Comparison of ENCODE assay signal across 8 cellular contexts in genomic region chr19:47608074-47608907, GRCh38. TPM values are rescaled to one million over a fixed set of nuclear protein-coding genes. Genes with fewer than 3 reads are reported as not detected.
DNase-seq lines count a peak whose midpoint lies in the region; ATAC-seq and TF ChIP-seq lines count a peak whose summit lies in the region.

No MANE protein-coding gene starts in this region.

- peak overlapping the region; percentile 91 for H3K4me3 ChIP-seq in fibroblast of the aortic adventitia (ENCODE audit: low read depth, low read length)
- peak overlapping the region; percentile 100 for H3K4me3 ChIP-seq in neural cell (ENCODE audit: low read length)

- peak; percentile 52 for TF ChIP-seq EP300 in neural cell (conservative IDR thresholded peaks at IDR 0.05; ENCODE audit: poor library complexity, severe bottlenecking)

- H3K27me3 ChIP-seq in neural cell (ENCODE audit: insufficient read depth, low read depth, low read length) = no peaks in the 10 kb centered on the region

- no peaks in the 10 kb centered on the region for H3K9me2 ChIP-seq in neural cell (ENCODE audit: insufficient read depth, low read length)

- peak overlapping the region; percentile 94 to 99 for H3K27ac Mint-ChIP-seq in stimulated activated naive CD8-positive, alpha-beta T cell treated with anti-CD3 and anti-CD28 coated beads, Interleukin-15, amount 100 ng/mL, for 72 hours

- ATAC-seq in GM21825 (IDR thresholded peaks at IDR 0.05; ENCODE audit: unreplicated experiment) = peak; percentile 65
- peak; percentile 91 for ATAC-seq in stimulated activated naive CD8-positive, alpha-beta T cell treated with anti-CD3 and anti-CD28 coated beads, Interleukin-15, amount 100 ng/mL, for 72 hours

- peak overlapping the region; percentile 88 for H2AFZ ChIP-seq in neural cell (ENCODE audit: low read depth, low read length)

- no peaks in the 10 kb centered on the region for H4K20me1 ChIP-seq in neural cell (ENCODE audit: insufficient read depth)

- peak; percentile 42 for TF ChIP-seq RAD21 in neural cell (conservative IDR thresholded peaks at IDR 0.05)

- H3K79me2 ChIP-seq in neural cell (replicated peaks; ENCODE audit: insufficient read depth, low read length) = peaks cover 48% of the 10 kb centered on the region

- H3K27ac ChIP-seq in neural cell (ENCODE audit: low read length) = peak overlapping the region; percentile 98

- no peaks in the 10 kb centered on the region for H3K9me3 ChIP-seq in neural cell (ENCODE audit: low read length)

- no peaks in the 10 kb centered on the region for H3K9me3 Mint-ChIP-seq in stimulated activated naive CD8-positive, alpha-beta T cell treated with anti-CD3 and anti-CD28 coated beads, Interleukin-15, amount 100 ng/mL, for 72 hours

- H3K36me3 ChIP-seq in neural cell (ENCODE audit: insufficient read depth, low read length) = no peaks in the 10 kb centered on the region

- H3K27me3 Mint-ChIP-seq in stimulated activated naive CD8-positive, alpha-beta T cell treated with anti-CD3 and anti-CD28 coated beads, Interleukin-15, amount 100 ng/mL, for 72 hours = no peaks in the 10 kb centered on the region

- peak overlapping the region; percentile 65 for H3K4me2 ChIP-seq in neural cell (ENCODE audit: low read length)

- peak overlapping the region; percentile 98 for H3K9ac ChIP-seq in neural cell (ENCODE audit: low read length)

- no peaks in the 10 kb centered on the region for H3F3A ChIP-seq in neural cell (ENCODE audit: insufficient read depth, low read length, poor library complexity, severe bottlenecking)

- H3K4me3 Mint-ChIP-seq in stimulated activated naive CD8-positive, alpha-beta T cell treated with anti-CD3 and anti-CD28 coated beads, Interleukin-15, amount 100 ng/mL, for 72 hours = peak overlapping the region; percentile 89 to 90

- H3K4me1 Mint-ChIP-seq in stimulated activated naive CD8-positive, alpha-beta T cell treated with anti-CD3 and anti-CD28 coated beads, Interleukin-15, amount 100 ng/mL, for 72 hours = peaks cover 40% of the 10 kb centered on the region

- TF ChIP-seq CTCF in fibroblast of the aortic adventitia (IDR thresholded peaks at IDR 0.05; ENCODE audit: insufficient read depth, low read length) (peak; percentile 45), neural cell (IDR thresholded peaks at IDR 0.05; ENCODE audit: poor library complexity, severe bottlenecking) (peak; percentile 41)

- DNase-seq in Daoy (ENCODE audit: low read depth) (peak; percentile 97), LHCN-M2 (ENCODE audit: low read depth) (peak; percentile 90), RKO (ENCODE audit: low spot score) (peak; percentile 87), fibroblast of the aortic adventitia (ENCODE audit: low read depth) (peak; percentile 90)
- DNase-seq in activated effector memory CD4-positive, alpha-beta T cell treated with Interleukin-2 at 50 U/mL for 16 hours = peak; percentile 96
- peak; percentile 97 to 99 for DNase-seq in stimulated activated naive CD8-positive, alpha-beta T cell treated with anti-CD3 and anti-CD28 coated beads, Interleukin-15, amount 100 ng/mL, for 72 hours

TF ChIP-seq in neural cell, 6 proteins besides CTCF, POLR2A, EP300 and RAD21:
- no peak for TF ChIP-seq TAF1 (IDR thresholded peaks at IDR 0.05; ENCODE audit: low read depth)
- peak; percentile 96 for TF ChIP-seq POLR2AphosphoS5 (IDR thresholded peaks at IDR 0.05)
- TF ChIP-seq MXI1 (conservative IDR thresholded peaks at IDR 0.05; ENCODE audit: poor library complexity, severe bottlenecking) = peak; percentile 49
- peak; percentile 44 for TF ChIP-seq SMC3 (conservative IDR thresholded peaks at IDR 0.05; ENCODE audit: poor library complexity)
- TF ChIP-seq REST (IDR thresholded peaks at IDR 0.05; ENCODE audit: borderline replicate concordance) = peak; percentile 75
- TF ChIP-seq EZH2 (IDR thresholded peaks at IDR 0.05; ENCODE audit: borderline replicate concordance, insufficient read depth, low read length, poor library complexity, severe bottlenecking) = no peak
TF ChIP-seq in neural cell: peak in this region for 4.

RNA-seq across cellular contexts. Expression of gene BICRA, which starts 0.6 kb away (rescaled TPM):
- total RNA-seq in Daoy (2014; rRNA removed; shearing (Covaris generic)) = 0.89 and 8.5 TPM in 2 replicates
- total RNA-seq in LHCN-M2 (2014; rRNA removed) (1.8 and 4.2 TPM in 2 replicates), fibroblast of the aortic adventitia (ENCODE audit: low replicate concordance) (1.1 and 8.5 TPM in 2 replicates)
- polyA plus RNA-seq in LHCN-M2 (2012) = 5.0 TPM
- 0.11 and 3.4 TPM in 2 replicates for polyA plus RNA-seq in neural cell
- polyA minus RNA-seq in neural cell = 17.0 and 20.4 TPM in 2 replicates

RNA-seq across cellular contexts. Expression of gene ZNF541, which starts 35.3 kb away (rescaled TPM):
- not detected in 2 replicates for total RNA-seq in Daoy (2014; rRNA removed; shearing (Covaris generic))
- total RNA-seq in LHCN-M2 (2014; rRNA removed) (not detected in 2 replicates), fibroblast of the aortic adventitia (ENCODE audit: low replicate concordance) (0.27 and 0.41 TPM in 2 replicates)
- polyA plus RNA-seq in LHCN-M2 (2012) = not detected
- not detected in 2 replicates for polyA plus RNA-seq in neural cell
- not detected in 2 replicates for polyA minus RNA-seq in neural cell

Comparison
In these comparisons a context has a peak if more than half of its experiments do, and no peak if none do; other contexts are left out.
1. Peak in every context shown above with its lines: DNase-seq, ATAC-seq, H3K4me3 ChIP-seq and H3K27ac ChIP-seq.